ENCODE assay signal across 8 cellular contexts in genomic region chr12:51819851-51820720, GRCh38. TPM values are rescaled to one million over a fixed set of nuclear protein-coding genes. Genes with fewer than 3 reads are reported as not detected.
A peak's percentile ranks its signal among the peaks of the same experiment; 100 is the strongest.
DNase-seq lines count a peak whose midpoint lies in the region; ATAC-seq and TF ChIP-seq lines count a peak whose summit lies in the region.

No MANE protein-coding gene starts in this region.

- H3K9me2 ChIP-seq in Karpas-422 (replicated peaks; ENCODE audit: insufficient read depth, low read length) (no peaks in the 10 kb centered on the region), hepatocyte (replicated peaks; ENCODE audit: insufficient read depth) (no peaks in the 10 kb centered on the region)

- ATAC-seq in CD4-positive, CD25-positive, alpha-beta regulatory T cell (ENCODE audit: low read depth in 2 of 2) = peak; percentile 45 to 50
- ATAC-seq in activated T-cell treated with anti-CD3 and anti-CD28 coated beads, Interleukin-2, amount 50 U/mL, for 72 hours (replicated peaks in 1 of 2) = peak; percentile 65 to 71
- peak; percentile 72 to 73 for ATAC-seq in stimulated activated naive B cell treated with anti-CD40 and anti-IgM and Interleukin-4, amounts not matched to agents 10 μg/mL and 1 μg/mL and 100 μg/mL, for 72 hours (replicated peaks)
- ATAC-seq in HG02870 (IDR thresholded peaks at IDR 0.05; ENCODE audit: unreplicated experiment) = no peak
- ATAC-seq in GM21367 (IDR thresholded peaks at IDR 0.05; ENCODE audit: unreplicated experiment) = no peak

- peak overlapping the region in 1 of 3 donors; percentile 86 for H3K27ac Mint-ChIP-seq in CD4-positive, CD25-positive, alpha-beta regulatory T cell
- no peak overlapping the region for H3K27ac Mint-ChIP-seq in activated T-cell treated with anti-CD3 and anti-CD28 coated beads, Interleukin-2, amount 50 U/mL, for 72 hours
- H3K27ac Mint-ChIP-seq in stimulated activated naive B cell treated with anti-CD40 and anti-IgM and Interleukin-4, amounts not matched to agents 10 μg/mL and 1 μg/mL and 100 μg/mL, for 72 hours = peak overlapping the region; percentile 4

- H3K36me3 Mint-ChIP-seq in CD4-positive, CD25-positive, alpha-beta regulatory T cell = no peaks in the 10 kb centered on the region
- H3K36me3 Mint-ChIP-seq in activated T-cell treated with anti-CD3 and anti-CD28 coated beads, Interleukin-2, amount 50 U/mL, for 72 hours (ENCODE audit: insufficient read depth in 2 of 2) = no peaks in the 10 kb centered on the region
- H3K36me3 Mint-ChIP-seq in stimulated activated naive B cell treated with anti-CD40 and anti-IgM and Interleukin-4, amounts not matched to agents 10 μg/mL and 1 μg/mL and 100 μg/mL, for 72 hours = peaks cover 0 to 5% of the 10 kb centered on the region in 2 donors

- H4K20me1 ChIP-seq in Karpas-422 (ENCODE audit: insufficient read depth, low read depth, low read length) (no peaks in the 10 kb centered on the region), hepatocyte (ENCODE audit: insufficient read depth, poor library complexity, severe bottlenecking) (no peaks in the 10 kb centered on the region)

- no peaks in the 10 kb centered on the region for H3K79me2 ChIP-seq in Karpas-422 (ENCODE audit: low read length)
- no peaks in the 10 kb centered on the region for H3K79me2 ChIP-seq in hepatocyte

- no peak overlapping the region for H3K4me3 ChIP-seq in CD4-positive, CD25-positive, alpha-beta regulatory T cell (ENCODE audit: low read depth, low read length)
- H3K4me3 ChIP-seq in Karpas-422 (ENCODE audit: low read length) (peak overlapping the region; percentile 54; the same call in 1 of the 2 replicates), hepatocyte (no peak overlapping the region)

- peaks cover 14% of the 10 kb centered on the region for H3K4me1 ChIP-seq in CD4-positive, CD25-positive, alpha-beta regulatory T cell (ENCODE audit: control insufficient read depth, insufficient read depth, low read length, poor library complexity, severe bottlenecking)
- no peaks in the 10 kb centered on the region; the same call in 1 of the 2 replicates for H3K4me1 ChIP-seq in Karpas-422 (ENCODE audit: low read length)
- H3K4me1 ChIP-seq in hepatocyte (ENCODE audit: insufficient read depth) = no peaks in the 10 kb centered on the region

- peaks cover 0 to 22% (median 11%) of the 10 kb centered on the region in 4 donors for H3K4me1 Mint-ChIP-seq in CD4-positive, CD25-positive, alpha-beta regulatory T cell
- peaks cover 19% of the 10 kb centered on the region for H3K4me1 Mint-ChIP-seq in activated T-cell treated with anti-CD3 and anti-CD28 coated beads, Interleukin-2, amount 50 U/mL, for 72 hours (ENCODE audit: low read depth)
- H3K4me1 Mint-ChIP-seq in stimulated activated naive B cell treated with anti-CD40 and anti-IgM and Interleukin-4, amounts not matched to agents 10 μg/mL and 1 μg/mL and 100 μg/mL, for 72 hours = peaks cover 6 to 21% of the 10 kb centered on the region in 2 donors

- H3K9ac ChIP-seq in Karpas-422 (ENCODE audit: low read length) = peak overlapping the region; percentile 47

- H3K27me3 ChIP-seq in CD4-positive, CD25-positive, alpha-beta regulatory T cell (ENCODE audit: control insufficient read depth, insufficient read depth, low read length) = no peaks in the 10 kb centered on the region
- no peaks in the 10 kb centered on the region for H3K27me3 ChIP-seq in Karpas-422 (ENCODE audit: low read length)
- H3K27me3 ChIP-seq in hepatocyte = no peaks in the 10 kb centered on the region

- H3K4me3 Mint-ChIP-seq in CD4-positive, CD25-positive, alpha-beta regulatory T cell = peak overlapping the region; percentile 41 to 81 (median 66)
- H3K4me3 Mint-ChIP-seq in activated T-cell treated with anti-CD3 and anti-CD28 coated beads, Interleukin-2, amount 50 U/mL, for 72 hours = peak overlapping the region; percentile 68 to 76
- H3K4me3 Mint-ChIP-seq in stimulated activated naive B cell treated with anti-CD40 and anti-IgM and Interleukin-4, amounts not matched to agents 10 μg/mL and 1 μg/mL and 100 μg/mL, for 72 hours = peak overlapping the region; percentile 60 to 79

- WGBS in hepatocyte (ENCODE audit: low lambda C conversion rate, missing lambda C conversion rate) = 83% methylated on average over 45 of the region's 49 CpGs

- peaks cover 45% of the 10 kb centered on the region for H3K27me3 Mint-ChIP-seq in CD4-positive, CD25-positive, alpha-beta regulatory T cell
- peaks cover 14% of the 10 kb centered on the region for H3K27me3 Mint-ChIP-seq in activated T-cell treated with anti-CD3 and anti-CD28 coated beads, Interleukin-2, amount 50 U/mL, for 72 hours (ENCODE audit: low read depth)
- H3K27me3 Mint-ChIP-seq in stimulated activated naive B cell treated with anti-CD40 and anti-IgM and Interleukin-4, amounts not matched to agents 10 μg/mL and 1 μg/mL and 100 μg/mL, for 72 hours = peaks cover 24 to 46% of the 10 kb centered on the region in 2 donors

- H3K4me2 ChIP-seq in Karpas-422 (ENCODE audit: low read depth, low read length, poor library complexity, severe bottlenecking) = peak overlapping the region; percentile 62
- H3K4me2 ChIP-seq in hepatocyte = peak overlapping the region; percentile 49

- no peak for TF ChIP-seq CTCF in hepatocyte (IDR thresholded peaks at IDR 0.05; ENCODE audit: poor library complexity)

- H3K36me3 ChIP-seq in CD4-positive, CD25-positive, alpha-beta regulatory T cell (ENCODE audit: control insufficient read depth, insufficient read depth, low read length) = no peaks in the 10 kb centered on the region
- H3K36me3 ChIP-seq in Karpas-422 (ENCODE audit: insufficient read depth, low read length) (no peaks in the 10 kb centered on the region), hepatocyte (replicated peaks; ENCODE audit: insufficient read depth, low read depth) (no peaks in the 10 kb centered on the region)

- no peak overlapping the region for H2AFZ ChIP-seq in Karpas-422 (ENCODE audit: low read length)
- no peak overlapping the region for H2AFZ ChIP-seq in hepatocyte

- no peaks in the 10 kb centered on the region for H3K9me3 ChIP-seq in CD4-positive, CD25-positive, alpha-beta regulatory T cell (ENCODE audit: control insufficient read depth in 2 of 2, low read length in 2 of 2)
- no peaks in the 10 kb centered on the region for H3K9me3 ChIP-seq in Karpas-422 (ENCODE audit: low read length)
- no peaks in the 10 kb centered on the region for H3K9me3 ChIP-seq in hepatocyte (ENCODE audit: low read depth)

- peak in 2 of 3 donors; percentile 38 to 48 for DNase-seq in CD4-positive, CD25-positive, alpha-beta regulatory T cell
- DNase-seq in Karpas-422 (no peak), hepatocyte (ENCODE audit: low spot score) (no peak), GF-D8 (lab: John Stamatoyannopoulos, UW) (no peak)
- peak in 1 of 2 donors; percentile 78 for DNase-seq in activated T-cell treated with anti-CD3 and anti-CD28 coated beads, Interleukin-2, amount 50 U/mL, for 72 hours
- DNase-seq in stimulated activated naive B cell treated with anti-CD40 and anti-IgM and Interleukin-4, amounts not matched to agents 10 μg/mL and 1 μg/mL and 100 μg/mL, for 72 hours = no peak

- H3K9me3 Mint-ChIP-seq in CD4-positive, CD25-positive, alpha-beta regulatory T cell = peaks cover 0 to 2% (median 0%) of the 10 kb centered on the region in 7 donors
- H3K9me3 Mint-ChIP-seq in activated T-cell treated with anti-CD3 and anti-CD28 coated beads, Interleukin-2, amount 50 U/mL, for 72 hours = no peaks in the 10 kb centered on the region
- H3K9me3 Mint-ChIP-seq in stimulated activated naive B cell treated with anti-CD40 and anti-IgM and Interleukin-4, amounts not matched to agents 10 μg/mL and 1 μg/mL and 100 μg/mL, for 72 hours = no peaks in the 10 kb centered on the region

- H3K27ac ChIP-seq in CD4-positive, CD25-positive, alpha-beta regulatory T cell (ENCODE audit: insufficient read depth, low read length, poor library complexity, severe bottlenecking) = peak overlapping the region; percentile 1
- H3K27ac ChIP-seq in Karpas-422 (ENCODE audit: low read length) (no peak overlapping the region), hepatocyte (no peak overlapping the region)

RNA-seq across cellular contexts. Expression of gene FIGNL2, which starts 28.4 kb away (rescaled TPM):
- 0.27 TPM for total RNA-seq in CD4-positive, CD25-positive, alpha-beta regulatory T cell
- under 1 TPM in 2 of 4 donors, not detected in 2; 0.06 to 0.10 TPM for polyA plus RNA-seq in CD4-positive, CD25-positive, alpha-beta regulatory T cell
- not detected in 2 replicates for total RNA-seq in Karpas-422 (2014; rRNA removed; shearing (Covaris generic); ENCODE audit: low replicate concordance)
- under 1 TPM; 0.86 TPM for total RNA-seq in activated T-cell treated with anti-CD3 and anti-CD28 coated beads, Interleukin-2, amount 50 U/mL, for 72 hours
- total RNA-seq in hepatocyte = 2.1 and 3.2 TPM in 2 replicates
- 1.1 and 1.9 TPM in 2 replicates for polyA plus RNA-seq in hepatocyte

Comparison
In these comparisons a context has a peak if more than half of its experiments do, and no peak if none do; other contexts are left out.
1. ATAC-seq: peak in CD4-positive, CD25-positive, alpha-beta regulatory T cell (2 of 2), activated T-cell treated with anti-CD3 and anti-CD28 coated beads, Interleukin-2, amount 50 U/mL, for 72 hours (2 of 2) and stimulated activated naive B cell treated with anti-CD40 and anti-IgM and Interleukin-4, amounts not matched to agents 10 μg/mL and 1 μg/mL and 100 μg/mL, for 72 hours (2 of 2); none in HG02870 (single experiment) and GM21367 (single experiment).
2. DNase-seq: peak in CD4-positive, CD25-positive, alpha-beta regulatory T cell (2 of 3); none in Karpas-422 (single experiment), hepatocyte (single experiment), stimulated activated naive B cell treated with anti-CD40 and anti-IgM and Interleukin-4, amounts not matched to agents 10 μg/mL and 1 μg/mL and 100 μg/mL, for 72 hours (single experiment) and GF-D8 (single experiment).
3. Peak in every context shown above with its lines, with median percentiles within 50 percentile points of each other: H3K4me3 Mint-ChIP-seq.